ENCODE assay signal across 32 cellular contexts in the genomic region with DNA sequence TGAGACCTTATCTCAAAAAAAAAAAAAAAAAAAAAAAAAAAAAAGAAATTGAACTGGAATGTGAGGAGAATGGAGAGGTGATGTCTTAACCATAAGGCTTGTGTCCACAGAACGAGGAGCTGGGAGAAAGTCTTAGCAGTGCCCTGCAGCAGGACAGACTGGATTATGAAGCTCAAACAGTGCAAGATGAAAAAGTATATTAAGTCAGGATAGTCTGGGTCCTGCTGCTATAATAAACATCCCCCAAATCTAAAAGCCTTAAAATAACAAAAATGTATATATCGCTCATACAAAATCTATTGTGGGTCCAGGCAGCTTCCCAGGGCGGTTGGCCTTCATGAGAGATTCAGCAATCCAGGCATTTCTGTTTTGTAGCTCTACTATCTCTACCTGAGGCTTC.
"Had no signal": no experiment of that assay in that cellular context is flagged by ENCODE, and none has a peak within 500 bp of the region (broad histone marks: within the 10 kb centered on the region; RNA-seq: fewer than 3 reads in every experiment).

No MANE protein-coding gene starts in this region.

- H3K27me3 ChIP-seq: ascending aorta, body of pancreas, breast epithelium, cardiac muscle cell had no signal

- H3K4me3 ChIP-seq: adrenal gland, ascending aorta, body of pancreas, breast epithelium, cardiac muscle cell had no signal

- ATAC-seq: activated naive CD4-positive, alpha-beta T cell treated with anti-CD3 and anti-CD28 coated beads, Interleukin-2, amount 50 U/mL, for 72 hours; activated naive CD8-positive, alpha-beta T cell treated with anti-CD3 and anti-CD28 coated beads, Interleukin-2, amount 50 U/mL, for 24 hours; activated T-cell treated with anti-CD3 and anti-CD28 coated beads, Interleukin-2, amount 50 U/mL, for 4 hours; activated T-cell treated with anti-CD3 and anti-CD28 coated beads, Interleukin-2, amount 50 U/mL, for 72 hours; activated T-helper 17 cell treated with anti-CD3 and anti-CD28 coated beads, Interleukin-2, amount 50 U/mL, for 72 hours; body of pancreas had no signal

- H3K36me3 ChIP-seq: adrenal gland, ascending aorta, brain microvascular endothelial cell, breast epithelium, cardiac muscle cell had no signal

- H3K4me1 ChIP-seq: adrenal gland, ascending aorta, breast epithelium had no signal

- DNase-seq: activated effector memory CD4-positive, alpha-beta T cell treated with anti-CD3 and anti-CD28 coated beads, Interleukin-2, amount 50 U/mL, for 16 hours; activated effector memory CD4-positive, alpha-beta T cell treated with Interleukin-2 at 50 U/mL for 16 hours; activated gamma-delta T cell; activated gamma-delta T cell treated with Interleukin-2 at 50 U/mL for 16 hours; activated naive CD4-positive, alpha-beta T cell; activated naive CD4-positive, alpha-beta T cell treated with anti-CD3 and anti-CD28 coated beads for 36 hours; activated naive CD4-positive, alpha-beta T cell treated with anti-CD3 and anti-CD28 coated beads, Interleukin-2, amount 10 ng/mL, durations not matched to agents 7 days and 5 days; activated naive CD4-positive, alpha-beta T cell treated with anti-CD3 and anti-CD28 coated beads, Interleukin-2, amount 50 U/mL, for 16 hours; activated naive CD4-positive, alpha-beta T cell treated with Interleukin-2 at 50 U/mL for 16 hours; activated naive CD8-positive, alpha-beta T cell treated with anti-CD3 and anti-CD28 coated beads for 36 hours; activated naive CD8-positive, alpha-beta T cell treated with anti-CD3 and anti-CD28 coated beads, Interleukin-2, amount 10 ng/mL, durations not matched to agents 7 days and 5 days; activated naive CD8-positive, alpha-beta T cell treated with anti-CD3 and anti-CD28 coated beads, Interleukin-2, amount 50 U/mL, for 24 hours; activated T-cell treated with anti-CD3 and anti-CD28 coated beads, Interleukin-2, amount 50 U/mL, for 24 hours; activated T-cell treated with anti-CD3 and anti-CD28 coated beads, Interleukin-2, amount 50 U/mL, for 4 hours; activated T-cell treated with anti-CD3 and anti-CD28 coated beads, Interleukin-2, amount 50 U/mL, for 48 hours; activated T-cell treated with anti-CD3 and anti-CD28 coated beads, Interleukin-2, amount 50 U/mL, for 72 hours; adrenal gland; amniotic stem cell; amygdala; anterior cingulate cortex; aorta; body of pancreas; brain microvascular endothelial cell; caudate nucleus; central memory CD4-positive, alpha-beta T cell; cerebellar nuclear complex had no signal

- FAIRE-seq: astrocyte had no signal

- H3K9me3 ChIP-seq: adrenal gland, ascending aorta, body of pancreas, breast epithelium had no signal

- H3K27ac ChIP-seq: adrenal gland, ascending aorta, brain microvascular endothelial cell, breast epithelium, cardiac muscle cell had no signal
